9 cellular contexts compared by ENCODE assay signal in genomic region chrX:24147165-24147564, GRCh38. TPM values are rescaled to one million over a fixed set of nuclear protein-coding genes. Genes with fewer than 3 reads are reported as not detected.
DNase-seq lines count a peak whose midpoint lies in the region; ATAC-seq and TF ChIP-seq lines count a peak whose summit lies in the region.
"Had no signal": no experiment of that assay in that cellular context is flagged by ENCODE, and none has a peak within 500 bp of the region (broad histone marks: within the 10 kb centered on the region; RNA-seq: fewer than 3 reads in every experiment).

No MANE protein-coding gene starts in this region.

- no peak overlapping the region for H3K9ac ChIP-seq in parathyroid adenoma

- no peak overlapping the region for H3K4me3 ChIP-seq in parathyroid adenoma (ENCODE audit: low read depth, low read length)
- no peak overlapping the region for H3K4me3 ChIP-seq in MG63

- peaks cover 9% of the 10 kb centered on the region for H3K36me3 Mint-ChIP-seq in CD4-positive, alpha-beta T cell (ENCODE audit: low read depth)
- H3K36me3 Mint-ChIP-seq in MCF 10A (ENCODE audit: insufficient read depth, unreplicated experiment): peaks cover 6% of the 10 kb centered on the region

- no TSS peak for BruUV-seq in MCF 10A (replicated peaks; lab: Mats Ljungman, UMichigan)

- H3K36me3 ChIP-seq in KOPT-K1 (ENCODE audit: insufficient read depth, low read length) (peaks cover 6% of the 10 kb centered on the region; the same call in 1 of the 2 replicates), parathyroid adenoma (ENCODE audit: control insufficient read depth, insufficient read depth, low read length) (no peaks in the 10 kb centered on the region), MG63 (peaks cover 18% of the 10 kb centered on the region)

- no peaks in the 10 kb centered on the region for H3K27me3 Mint-ChIP-seq in CD4-positive, alpha-beta T cell
- H3K27me3 Mint-ChIP-seq in MCF 10A (ENCODE audit: insufficient read depth, unreplicated experiment): no peaks in the 10 kb centered on the region

- intact Hi-C loops in CD4-positive, alpha-beta T cell (cut with DNase I, micrococcal nuclease): loop anchor here in 1 of 2 experiments (10.0 kb wide), 1 partner anchor 362 kb away; the partner anchor contains the start of gene SAT1
- intact Hi-C loops in MCF 10A (cut with micrococcal nuclease): no loop called here

- H3K4me1 ChIP-seq in parathyroid adenoma: no peaks in the 10 kb centered on the region

- peak overlapping the region; percentile 93 for H3K27ac Mint-ChIP-seq in CD4-positive, alpha-beta T cell
- H3K27ac Mint-ChIP-seq in MCF 10A (ENCODE audit: low read depth, unreplicated experiment): peak overlapping the region; percentile 92

- TF ChIP-seq CTCF in CD4-positive, alpha-beta T cell (IDR thresholded peaks at IDR 0.05): no peak
- TF ChIP-seq CTCF in MCF 10A (IDR thresholded peaks at IDR 0.05; ENCODE audit: unreplicated experiment) (no peak), parathyroid adenoma (IDR thresholded peaks at IDR 0.05) (no peak)

- peaks cover 48% of the 10 kb centered on the region for H3K4me1 Mint-ChIP-seq in CD4-positive, alpha-beta T cell (ENCODE audit: low read depth)
- H3K4me1 Mint-ChIP-seq in MCF 10A (ENCODE audit: insufficient read depth, unreplicated experiment): peaks cover 34% of the 10 kb centered on the region

- no peaks in the 10 kb centered on the region for H3K9me3 ChIP-seq in CD4-positive, alpha-beta T cell (ENCODE audit: control insufficient read depth, low read length)
- H3K9me3 ChIP-seq in KOPT-K1 (ENCODE audit: insufficient read depth, low read length, poor library complexity, severe bottlenecking): no peaks in the 10 kb centered on the region
- H3K9me3 ChIP-seq in parathyroid adenoma (ENCODE audit: control insufficient read depth, low read length): no peaks in the 10 kb centered on the region
- no peaks in the 10 kb centered on the region for H3K9me3 ChIP-seq in MG63

- POLR2A ChIA-PET in CD4-positive, alpha-beta T cell (lab: Charles Lee): interaction anchor here (3.5 kb wide), 1 partner anchor 93 kb away, joined by 30 read pairs; the partner anchor contains the start of gene EIF2S3
- POLR2A ChIA-PET in MCF 10A (lab: Yijun Ruan, JAX): interaction anchor here (0.6 to 3.6 kb wide), 4 partner anchors 25 to 121 kb away, joined by 3 to 21 read pairs (median 6); partner anchors contain the start of gene EIF2S3

- H3K27ac ChIP-seq in CD4-positive, alpha-beta T cell (ENCODE audit: low read depth, low read length): no peak overlapping the region
- H3K27ac ChIP-seq in KOPT-K1 (ENCODE audit: low read depth, low read length, poor library complexity, severe bottlenecking) (peak overlapping the region; percentile 84), parathyroid adenoma (peak overlapping the region; percentile 37)

- DNase-seq in CD4-positive, alpha-beta T cell: no peak
- no peak for DNase-seq in MCF 10A (ENCODE audit: unreplicated experiment)
- no peak for DNase-seq in MG63
- no peak for DNase-seq in NCI-H1930 (lab: John Stamatoyannopoulos, UW)
- DNase-seq: activated T-cell treated with anti-CD3 and anti-CD28 coated beads, Interleukin-2, amount 50 U/mL, for 4 hours had no signal

- H3K9me3 Mint-ChIP-seq in CD4-positive, alpha-beta T cell: no peaks in the 10 kb centered on the region
- H3K9me3 Mint-ChIP-seq in MCF 10A (ENCODE audit: unreplicated experiment): no peaks in the 10 kb centered on the region
- H3K9me3 Mint-ChIP-seq: activated T-cell treated with anti-CD3 and anti-CD28 coated beads, Interleukin-2, amount 50 U/mL, for 4 hours had no signal

- H3K79me2 ChIP-seq in parathyroid adenoma: peaks cover 8% of the 10 kb centered on the region

- CTCF ChIA-PET in CD4-positive, alpha-beta T cell (lab: Charles Lee): no interaction called here
- CTCF ChIA-PET in MCF 10A (lab: Yijun Ruan, JAX): interaction anchor here (0.6 kb wide), 1 partner anchor 68 kb away, joined by 3 read pairs; no protein-coding TSS in a partner anchor

- no peak for ATAC-seq in CD4-positive, alpha-beta T cell (ENCODE audit: poor library complexity)
- ATAC-seq in HG02642 (IDR thresholded peaks at IDR 0.05; ENCODE audit: poor library complexity, unreplicated experiment): no peak
- ATAC-seq in HG02885 (IDR thresholded peaks at IDR 0.05; ENCODE audit: poor library complexity, unreplicated experiment): no peak
- ATAC-seq: activated T-cell treated with anti-CD3 and anti-CD28 coated beads, Interleukin-2, amount 50 U/mL, for 4 hours had no signal

- no peak overlapping the region for H2AFZ ChIP-seq in parathyroid adenoma

- H3K27me3 ChIP-seq in CD4-positive, alpha-beta T cell (ENCODE audit: control insufficient read depth, insufficient read depth, low read length): no peaks in the 10 kb centered on the region
- H3K27me3 ChIP-seq in parathyroid adenoma (ENCODE audit: control insufficient read depth, insufficient read depth, low read length): no peaks in the 10 kb centered on the region
- H3K27me3 ChIP-seq in MG63: no peaks in the 10 kb centered on the region

- H3K4me2 ChIP-seq in parathyroid adenoma (ENCODE audit: low read length): no peak overlapping the region

- peak overlapping the region; percentile 78 for H3K4me3 Mint-ChIP-seq in CD4-positive, alpha-beta T cell
- peak overlapping the region; percentile 63 for H3K4me3 Mint-ChIP-seq in MCF 10A (ENCODE audit: unreplicated experiment)

RNA-seq across cellular contexts. Expression of gene ZFX, which starts 2.4 kb away (rescaled TPM):
- total RNA-seq in CD4-positive, alpha-beta T cell: 10 to 100 TPM; 44.2 to 50.1 TPM
- total RNA-seq in MCF 10A (2022): 69.6 and 72.3 TPM in 2 replicates
- 5.9 and 9.5 TPM in 2 replicates for total RNA-seq in MG63 (2014; rRNA removed; shearing (Covaris generic); ENCODE audit: low replicate concordance)
